In genomic region chr17:10126554-10127493, GRCh38 we compare ENCODE assay signal across 9 cellular contexts.
DNase-seq lines count a peak whose midpoint lies in the region; ATAC-seq and TF ChIP-seq lines count a peak whose summit lies in the region.
"Had no signal": no experiment of that assay in that cellular context is flagged by ENCODE, and none has a peak within 500 bp of the region (broad histone marks: within the 10 kb centered on the region; RNA-seq: fewer than 3 reads in every experiment).

No MANE protein-coding gene starts in this region.

- H3K4me3 Mint-ChIP-seq in stimulated activated memory B cell treated with anti-CD40 and anti-IgM and Interleukin-4, amounts not matched to agents 10 μg/mL and 1 μg/mL and 100 μg/mL, for 72 hours: no peak overlapping the region

- H3K4me3 ChIP-seq in colonic mucosa (no peak overlapping the region), mesodermal cell (ENCODE audit: extremely low read depth, insufficient read depth, low read length, poor library complexity, severe bottlenecking) (no peak overlapping the region), tibial artery (no peak overlapping the region)

- H3K9ac ChIP-seq in colonic mucosa (ENCODE audit: low read depth in 2 of 2, low read length in 2 of 2): peak overlapping the region in 1 of 2 donors; percentile 34

- intact Hi-C loops in colonic mucosa (cut with DNase I): no loop called here
- intact Hi-C loops in tibial artery (cut with DNase I; ENCODE audit: low total_unique reads): no loop called here

- no peak overlapping the region for H3K27ac Mint-ChIP-seq in stimulated activated memory B cell treated with anti-CD40 and anti-IgM and Interleukin-4, amounts not matched to agents 10 μg/mL and 1 μg/mL and 100 μg/mL, for 72 hours

- no peaks in the 10 kb centered on the region for H3K9me3 ChIP-seq in colonic mucosa
- H3K9me3 ChIP-seq in mesodermal cell (ENCODE audit: control insufficient read depth, low read length): no peaks in the 10 kb centered on the region
- no peaks in the 10 kb centered on the region for H3K9me3 ChIP-seq in tibial artery

- WGBS in mesodermal cell (ENCODE audit: insufficient coverage in 2 of 2), 2 experiments: 76 to 81% methylated on average over 17 to 18 of the region's 18 CpGs

- peaks cover 6% of the 10 kb centered on the region for H3K4me1 Mint-ChIP-seq in stimulated activated memory B cell treated with anti-CD40 and anti-IgM and Interleukin-4, amounts not matched to agents 10 μg/mL and 1 μg/mL and 100 μg/mL, for 72 hours

- DNase-seq in activated CD4-positive, alpha-beta T cell treated with anti-CD3 and anti-CD28 coated beads for 48 hours: peak; percentile 25
- no peak for DNase-seq in activated CD4-positive, alpha-beta T cell treated with anti-CD3 and anti-CD28 coated beads for 4 hours
- no peak for DNase-seq in colonic mucosa
- DNase-seq in tibial artery: peak in 1 of 2 donors; percentile 60
- DNase-seq in NCI-H526 (lab: John Stamatoyannopoulos, UW): no peak
- no peak for DNase-seq in activated gamma-delta T cell treated with Interleukin-2 at 50 U/mL for 16 hours
- DNase-seq: NCI-H1092 had no signal

- TF ChIP-seq CTCF in colonic mucosa (IDR thresholded peaks at IDR 0.05) (no peak), tibial artery (IDR thresholded peaks at IDR 0.05) (no peak)

- H3K27me3 ChIP-seq in colonic mucosa: no peaks in the 10 kb centered on the region
- peaks cover 0 to 7% of the 10 kb centered on the region in 2 donors for H3K27me3 ChIP-seq in tibial artery

- no peak for ATAC-seq in stimulated activated memory B cell treated with anti-CD40 and anti-IgM and Interleukin-4, amounts not matched to agents 10 μg/mL and 1 μg/mL and 100 μg/mL, for 72 hours

- H3K36me3 ChIP-seq in colonic mucosa (no peaks in the 10 kb centered on the region), mesodermal cell (ENCODE audit: control insufficient read depth, insufficient read depth, low read length) (no peaks in the 10 kb centered on the region), tibial artery (no peaks in the 10 kb centered on the region)

- no peaks in the 10 kb centered on the region for H3K36me3 Mint-ChIP-seq in stimulated activated memory B cell treated with anti-CD40 and anti-IgM and Interleukin-4, amounts not matched to agents 10 μg/mL and 1 μg/mL and 100 μg/mL, for 72 hours

- no peaks in the 10 kb centered on the region for H3K4me1 ChIP-seq in colonic mucosa
- peaks cover 56% of the 10 kb centered on the region for H3K4me1 ChIP-seq in mesodermal cell (ENCODE audit: control insufficient read depth, insufficient read depth, low read length, poor library complexity, severe bottlenecking)
- peaks cover 0 to 14% (median 2%) of the 10 kb centered on the region in 4 donors for H3K4me1 ChIP-seq in tibial artery

- peaks cover 4% of the 10 kb centered on the region for H3K27me3 Mint-ChIP-seq in stimulated activated memory B cell treated with anti-CD40 and anti-IgM and Interleukin-4, amounts not matched to agents 10 μg/mL and 1 μg/mL and 100 μg/mL, for 72 hours

- H3K27ac ChIP-seq in colonic mucosa: peak overlapping the region; percentile 44
- peak overlapping the region; percentile 98 for H3K27ac ChIP-seq in mesodermal cell (ENCODE audit: low read depth, low read length, severe bottlenecking)
- H3K27ac ChIP-seq in tibial artery: peak overlapping the region; percentile 52 to 55

- peaks cover 7% of the 10 kb centered on the region for H3K9me3 Mint-ChIP-seq in stimulated activated memory B cell treated with anti-CD40 and anti-IgM and Interleukin-4, amounts not matched to agents 10 μg/mL and 1 μg/mL and 100 μg/mL, for 72 hours

Comparison
In these comparisons a context has a peak if more than half of its experiments do, and no peak if none do; other contexts are left out.
1. H3K27ac ChIP-seq: peak in every context shown above with its lines; median percentile 98 in mesodermal cell; 54 in tibial artery; 44 in colonic mucosa.